ENCODE assay signal across 2 cellular contexts in the genomic region with DNA sequence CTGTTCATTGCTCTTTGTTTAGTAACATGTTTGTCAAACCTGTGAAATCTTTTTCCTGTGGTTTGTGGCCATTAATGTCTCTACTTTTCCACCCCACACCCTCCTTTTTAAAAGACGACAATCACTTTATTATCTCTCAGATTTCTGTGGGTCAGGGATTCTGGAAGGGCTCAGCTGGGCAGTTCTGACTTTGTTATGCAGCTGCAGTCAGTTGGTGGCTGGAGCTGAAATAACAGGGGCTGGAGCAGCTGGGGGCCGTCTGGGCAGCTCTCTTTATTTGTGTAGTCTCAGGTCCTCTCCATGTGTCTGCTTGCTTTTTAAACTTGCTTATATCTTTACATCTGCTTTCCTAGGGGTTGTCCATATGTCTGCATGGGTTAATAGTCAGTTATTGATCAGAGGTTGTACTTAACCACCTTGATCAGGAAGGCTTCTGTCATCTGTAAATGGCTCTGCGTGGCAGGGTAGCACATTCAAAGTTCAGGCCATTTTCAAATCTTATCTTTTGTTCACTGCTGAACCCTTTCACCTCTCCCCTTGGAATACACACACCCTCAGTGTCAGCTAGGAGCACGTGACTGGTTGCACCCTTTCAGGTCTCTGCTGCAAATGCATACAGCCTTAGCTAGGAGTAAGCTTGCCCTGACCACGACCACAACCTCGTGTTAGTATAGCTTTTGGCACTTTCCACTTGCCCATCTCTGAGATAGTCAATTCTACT.
TF ChIP-seq lines count a peak whose summit lies in the region.

No MANE protein-coding gene starts in this region.

TF ChIP-seq in SK-N-SH, 30 proteins besides CTCF, POLR2A, EP300 and RAD21 (continued from another document):
- TF ChIP-seq MXI1 (IDR thresholded peaks at IDR 0.05; ENCODE audit: low read depth, low read length) (no peak), CHD2 (IDR thresholded peaks at IDR 0.05; ENCODE audit: low read length, partially characterized antibody) (no peak), TEAD4 (IDR thresholded peaks at IDR 0.05; ENCODE audit: borderline replicate concordance, insufficient read depth) (no peak), GATA2 (CRISPR knock-in tag; IDR thresholded peaks at IDR 0.05) (no peak), SMC3 (IDR thresholded peaks at IDR 0.05; ENCODE audit: low read depth, low read length) (no peak), RFX5 (IDR thresholded peaks at IDR 0.05; ENCODE audit: low read length) (no peak), EZH2phosphoT487 (IDR thresholded peaks at IDR 0.05; ENCODE audit: borderline replicate concordance, low read depth) (no peak), TCF12 (IDR thresholded peaks at IDR 0.05) (peak; percentile 27; the same call in 1 of the 2 replicates), FOXJ3 (CRISPR knock-in tag; IDR thresholded peaks at IDR 0.05) (no peak), RXRA (IDR thresholded peaks at IDR 0.05; ENCODE audit: borderline replicate concordance, low read depth) (no peak), GABPA (IDR thresholded peaks at IDR 0.05; ENCODE audit: low read depth) (no peak)
- TF ChIP-seq, protein P1, sequence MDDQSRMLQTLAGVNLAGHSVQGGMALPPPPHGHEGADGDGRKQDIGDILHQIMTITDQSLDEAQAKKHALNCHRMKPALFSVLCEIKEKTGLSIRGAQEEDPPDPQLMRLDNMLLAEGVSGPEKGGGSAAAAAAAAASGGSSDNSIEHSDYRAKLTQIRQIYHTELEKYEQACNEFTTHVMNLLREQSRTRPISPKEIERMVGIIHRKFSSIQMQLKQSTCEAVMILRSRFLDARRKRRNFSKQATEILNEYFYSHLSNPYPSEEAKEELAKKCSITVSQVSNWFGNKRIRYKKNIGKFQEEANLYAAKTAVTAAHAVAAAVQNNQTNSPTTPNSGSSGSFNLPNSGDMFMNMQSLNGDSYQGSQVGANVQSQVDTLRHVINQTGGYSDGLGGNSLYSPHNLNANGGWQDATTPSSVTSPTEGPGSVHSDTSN (IDR thresholded peaks at IDR 0.05): 0 out of 2 replicates have a peak, but pooled peaks have one; percentile 4
- TF ChIP-seq, protein P2, sequence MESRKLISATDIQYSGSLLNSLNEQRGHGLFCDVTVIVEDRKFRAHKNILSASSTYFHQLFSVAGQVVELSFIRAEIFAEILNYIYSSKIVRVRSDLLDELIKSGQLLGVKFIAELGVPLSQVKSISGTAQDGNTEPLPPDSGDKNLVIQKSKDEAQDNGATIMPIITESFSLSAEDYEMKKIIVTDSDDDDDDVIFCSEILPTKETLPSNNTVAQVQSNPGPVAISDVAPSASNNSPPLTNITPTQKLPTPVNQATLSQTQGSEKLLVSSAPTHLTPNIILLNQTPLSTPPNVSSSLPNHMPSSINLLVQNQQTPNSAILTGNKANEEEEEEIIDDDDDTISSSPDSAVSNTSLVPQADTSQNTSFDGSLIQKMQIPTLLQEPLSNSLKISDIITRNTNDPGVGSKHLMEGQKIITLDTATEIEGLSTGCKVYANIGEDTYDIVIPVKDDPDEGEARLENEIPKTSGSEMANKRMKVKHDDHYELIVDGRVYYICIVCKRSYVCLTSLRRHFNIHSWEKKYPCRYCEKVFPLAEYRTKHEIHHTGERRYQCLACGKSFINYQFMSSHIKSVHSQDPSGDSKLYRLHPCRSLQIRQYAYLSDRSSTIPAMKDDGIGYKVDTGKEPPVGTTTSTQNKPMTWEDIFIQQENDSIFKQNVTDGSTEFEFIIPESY (IDR thresholded peaks at IDR 0.05; ENCODE audit: borderline replicate concordance, low read depth): no peak

TF ChIP-seq in SK-N-SH treated with all-trans-retinoic acid at 6 μM for 48 hours, 23 proteins besides CTCF, POLR2A, EP300 and RAD21 (continued from another document):
- TF ChIP-seq, protein P3, sequence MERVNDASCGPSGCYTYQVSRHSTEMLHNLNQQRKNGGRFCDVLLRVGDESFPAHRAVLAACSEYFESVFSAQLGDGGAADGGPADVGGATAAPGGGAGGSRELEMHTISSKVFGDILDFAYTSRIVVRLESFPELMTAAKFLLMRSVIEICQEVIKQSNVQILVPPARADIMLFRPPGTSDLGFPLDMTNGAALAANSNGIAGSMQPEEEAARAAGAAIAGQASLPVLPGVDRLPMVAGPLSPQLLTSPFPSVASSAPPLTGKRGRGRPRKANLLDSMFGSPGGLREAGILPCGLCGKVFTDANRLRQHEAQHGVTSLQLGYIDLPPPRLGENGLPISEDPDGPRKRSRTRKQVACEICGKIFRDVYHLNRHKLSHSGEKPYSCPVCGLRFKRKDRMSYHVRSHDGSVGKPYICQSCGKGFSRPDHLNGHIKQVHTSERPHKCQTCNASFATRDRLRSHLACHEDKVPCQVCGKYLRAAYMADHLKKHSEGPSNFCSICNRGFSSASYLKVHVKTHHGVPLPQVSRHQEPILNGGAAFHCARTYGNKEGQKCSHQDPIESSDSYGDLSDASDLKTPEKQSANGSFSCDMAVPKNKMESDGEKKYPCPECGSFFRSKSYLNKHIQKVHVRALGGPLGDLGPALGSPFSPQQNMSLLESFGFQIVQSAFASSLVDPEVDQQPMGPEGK (CRISPR knock-in tag; IDR thresholded peaks at IDR 0.05; ENCODE audit: borderline replicate concordance): no peak
- TF ChIP-seq ZNF8 (CRISPR knock-in tag; IDR thresholded peaks at IDR 0.05) (no peak), ARNTL (CRISPR knock-in tag; IDR thresholded peaks at IDR 0.05; ENCODE audit: borderline replicate concordance, low read depth) (no peak), ISL1 (CRISPR knock-in tag; IDR thresholded peaks at IDR 0.05) (no peak), ZC3H10 (CRISPR knock-in tag; IDR thresholded peaks at IDR 0.05) (no peak), ZNF70 (CRISPR knock-in tag; IDR thresholded peaks at IDR 0.05) (no peak), ZNF565 (CRISPR knock-in tag; conservative IDR thresholded peaks at IDR 0.05; ENCODE audit: low read depth) (no peak), TCF4 (CRISPR knock-in tag; IDR thresholded peaks at IDR 0.05; ENCODE audit: borderline replicate concordance) (no peak), TOX (CRISPR knock-in tag; IDR thresholded peaks at IDR 0.05; ENCODE audit: borderline replicate concordance) (no peak), ZFP3 (CRISPR knock-in tag; IDR thresholded peaks at IDR 0.05) (no peak), SNAI2 (CRISPR knock-in tag; IDR thresholded peaks at IDR 0.05) (no peak)
- TF ChIP-seq, protein P4, sequence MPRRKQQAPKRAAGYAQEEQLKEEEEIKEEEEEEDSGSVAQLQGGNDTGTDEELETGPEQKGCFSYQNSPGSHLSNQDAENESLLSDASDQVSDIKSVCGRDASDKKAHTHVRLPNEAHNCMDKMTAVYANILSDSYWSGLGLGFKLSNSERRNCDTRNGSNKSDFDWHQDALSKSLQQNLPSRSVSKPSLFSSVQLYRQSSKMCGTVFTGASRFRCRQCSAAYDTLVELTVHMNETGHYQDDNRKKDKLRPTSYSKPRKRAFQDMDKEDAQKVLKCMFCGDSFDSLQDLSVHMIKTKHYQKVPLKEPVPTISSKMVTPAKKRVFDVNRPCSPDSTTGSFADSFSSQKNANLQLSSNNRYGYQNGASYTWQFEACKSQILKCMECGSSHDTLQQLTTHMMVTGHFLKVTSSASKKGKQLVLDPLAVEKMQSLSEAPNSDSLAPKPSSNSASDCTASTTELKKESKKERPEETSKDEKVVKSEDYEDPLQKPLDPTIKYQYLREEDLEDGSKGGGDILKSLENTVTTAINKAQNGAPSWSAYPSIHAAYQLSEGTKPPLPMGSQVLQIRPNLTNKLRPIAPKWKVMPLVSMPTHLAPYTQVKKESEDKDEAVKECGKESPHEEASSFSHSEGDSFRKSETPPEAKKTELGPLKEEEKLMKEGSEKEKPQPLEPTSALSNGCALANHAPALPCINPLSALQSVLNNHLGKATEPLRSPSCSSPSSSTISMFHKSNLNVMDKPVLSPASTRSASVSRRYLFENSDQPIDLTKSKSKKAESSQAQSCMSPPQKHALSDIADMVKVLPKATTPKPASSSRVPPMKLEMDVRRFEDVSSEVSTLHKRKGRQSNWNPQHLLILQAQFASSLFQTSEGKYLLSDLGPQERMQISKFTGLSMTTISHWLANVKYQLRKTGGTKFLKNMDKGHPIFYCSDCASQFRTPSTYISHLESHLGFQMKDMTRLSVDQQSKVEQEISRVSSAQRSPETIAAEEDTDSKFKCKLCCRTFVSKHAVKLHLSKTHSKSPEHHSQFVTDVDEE (CRISPR knock-in tag; IDR thresholded peaks at IDR 0.05): no peak
- TF ChIP-seq, protein P5, sequence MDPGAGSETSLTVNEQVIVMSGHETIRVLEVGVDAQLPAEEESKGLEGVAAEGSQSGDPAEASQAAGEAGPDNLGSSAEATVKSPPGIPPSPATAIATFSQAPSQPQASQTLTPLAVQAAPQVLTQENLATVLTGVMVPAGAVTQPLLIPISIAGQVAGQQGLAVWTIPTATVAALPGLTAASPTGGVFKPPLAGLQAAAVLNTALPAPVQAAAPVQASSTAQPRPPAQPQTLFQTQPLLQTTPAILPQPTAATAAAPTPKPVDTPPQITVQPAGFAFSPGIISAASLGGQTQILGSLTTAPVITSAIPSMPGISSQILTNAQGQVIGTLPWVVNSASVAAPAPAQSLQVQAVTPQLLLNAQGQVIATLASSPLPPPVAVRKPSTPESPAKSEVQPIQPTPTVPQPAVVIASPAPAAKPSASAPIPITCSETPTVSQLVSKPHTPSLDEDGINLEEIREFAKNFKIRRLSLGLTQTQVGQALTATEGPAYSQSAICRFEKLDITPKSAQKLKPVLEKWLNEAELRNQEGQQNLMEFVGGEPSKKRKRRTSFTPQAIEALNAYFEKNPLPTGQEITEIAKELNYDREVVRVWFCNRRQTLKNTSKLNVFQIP (CRISPR knock-in tag; IDR thresholded peaks at IDR 0.05; ENCODE audit: borderline replicate concordance, low read depth): no peak
